38 cellular contexts compared by ENCODE assay signal in the genomic region with DNA sequence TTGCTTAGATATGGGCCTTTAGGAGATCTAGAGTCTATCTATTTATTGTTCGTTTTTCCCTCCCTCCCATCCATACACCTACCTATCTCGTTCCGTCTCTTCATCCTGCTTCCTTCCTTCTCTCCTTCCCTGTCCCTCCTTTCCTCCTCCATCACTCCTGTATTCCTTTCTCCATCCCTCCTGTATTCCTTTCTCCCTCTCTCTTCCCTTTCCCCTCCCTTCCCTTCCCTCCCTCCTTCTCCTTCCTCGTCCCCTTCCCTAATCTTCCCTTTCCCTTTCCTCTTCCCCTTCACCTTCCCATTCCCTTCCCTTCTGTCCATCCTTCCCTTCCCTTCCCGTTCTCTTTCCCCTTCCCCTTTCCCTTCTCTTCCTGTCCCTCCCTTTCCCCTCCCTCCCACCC. TPM values are rescaled to one million over a fixed set of nuclear protein-coding genes. Genes with fewer than 3 reads are reported as not detected.
"Had no signal": no experiment of that assay in that cellular context is flagged by ENCODE, and none has a peak within 500 bp of the region (broad histone marks: within the 10 kb centered on the region; RNA-seq: fewer than 3 reads in every experiment).

No MANE protein-coding gene starts in this region.

- H3K36me3 ChIP-seq: MG63 had no signal

- H3K4me3 ChIP-seq: MG63 had no signal

- DNase-seq: Kasumi-1, MG63, MM.1S, MV-4-11, NCI-H1048, NCI-H1092 treated with DMSO at 0.1 percent for 48 hours, NCI-H1105, NCI-H1105 treated with DMSO at 0.1 percent for 48 hours, NCI-H1417, NCI-H1417 treated with DMSO at 0.1 percent for 48 hours, NCI-H1436, NCI-H1436 treated with DMSO at 0.1 percent for 48 hours, NCI-H146, NCI-H1694, NCI-H1694 treated with DMSO at 0.1 percent for 48 hours, NCI-H187, NCI-H187 treated with DMSO at 0.1 percent for 48 hours, NCI-H1930, NCI-H2029, NCI-H2029 treated with DMSO at 0.1 percent for 48 hours, NCI-H2081, NCI-H2081 treated with DMSO at 0.1 percent for 48 hours, NCI-H2107, NCI-H2171, NCI-H2171 treated with DMSO at 0.1 percent for 48 hours, NCI-H2227 treated with DMSO at 0.1 percent for 48 hours, NCI-H226, NCI-H345, NCI-H446, NCI-H446 treated with DMSO at 0.1 percent for 48 hours, NCI-H510A, NCI-H510A treated with DMSO at 0.1 percent for 48 hours, NCI-H524, NCI-H524 treated with DMSO at 0.1 percent for 48 hours had no signal

- H3K9me3 ChIP-seq: MG63 had no signal

RNA-seq across cellular contexts. Expression of a gene that starts 10.6 kb away (rescaled TPM):
- total RNA-seq: LHCN-M2, M059J, MCF 10A, NCI-H460 had no signal

RNA-seq across cellular contexts. Expression of a gene that starts 35.8 kb away (rescaled TPM):
- total RNA-seq: LHCN-M2, M059J, MCF 10A, NCI-H460 had no signal
